Comparison of ENCODE assay signal across 1 cellular context in the genomic region with DNA sequence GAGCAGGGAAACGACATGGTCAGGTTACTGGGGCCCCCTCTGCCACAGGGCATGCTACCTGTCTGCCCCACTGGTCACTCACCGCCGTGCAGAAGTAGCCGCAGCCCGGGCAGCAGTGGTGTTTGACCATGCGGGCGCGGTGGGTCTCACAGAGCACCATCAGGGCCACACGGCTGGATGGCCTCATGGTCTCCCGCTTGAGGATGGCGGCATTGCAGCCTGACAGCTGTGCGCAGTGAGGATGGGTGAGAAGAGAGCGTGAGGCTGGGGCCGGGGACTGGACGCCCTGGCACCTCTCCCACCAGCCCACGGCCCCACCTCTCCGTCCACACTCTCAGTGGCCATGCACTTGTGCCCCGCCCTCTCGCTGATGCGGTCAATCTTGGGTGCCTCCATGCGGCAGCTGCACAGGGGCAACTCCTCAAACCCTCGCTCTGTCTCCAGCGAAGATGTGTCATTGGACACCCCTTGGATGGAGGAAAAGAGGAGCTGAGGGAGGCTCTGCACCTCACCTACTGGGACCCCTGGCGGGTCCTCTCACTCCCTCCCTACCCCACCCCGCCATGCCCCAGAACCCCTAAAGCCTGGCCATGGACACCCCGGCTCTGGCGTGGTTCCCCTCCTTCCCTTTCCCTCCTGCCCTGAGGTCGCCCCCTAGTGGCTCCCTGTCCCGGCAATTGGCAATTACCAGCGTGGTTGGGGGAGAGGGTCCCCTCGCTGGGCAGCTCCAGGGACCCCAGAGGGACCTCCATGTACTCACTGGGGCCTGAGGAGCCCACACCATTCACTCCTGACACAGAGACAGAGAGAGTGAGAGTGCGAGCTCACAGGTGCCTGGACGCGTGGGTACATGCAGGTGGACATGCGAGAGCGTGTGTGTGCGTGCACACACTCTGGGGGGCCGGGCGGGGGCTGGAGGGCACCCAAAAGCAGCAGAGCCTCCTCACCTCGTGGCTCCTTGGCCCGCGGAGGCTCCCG.
TF ChIP-seq lines count a peak whose summit lies in the region.

No MANE protein-coding gene starts in this region.

TF ChIP-seq in K562, 482 proteins besides CTCF, POLR2A, EP300 and RAD21 (continued from another document):
- TF ChIP-seq, protein P1, sequence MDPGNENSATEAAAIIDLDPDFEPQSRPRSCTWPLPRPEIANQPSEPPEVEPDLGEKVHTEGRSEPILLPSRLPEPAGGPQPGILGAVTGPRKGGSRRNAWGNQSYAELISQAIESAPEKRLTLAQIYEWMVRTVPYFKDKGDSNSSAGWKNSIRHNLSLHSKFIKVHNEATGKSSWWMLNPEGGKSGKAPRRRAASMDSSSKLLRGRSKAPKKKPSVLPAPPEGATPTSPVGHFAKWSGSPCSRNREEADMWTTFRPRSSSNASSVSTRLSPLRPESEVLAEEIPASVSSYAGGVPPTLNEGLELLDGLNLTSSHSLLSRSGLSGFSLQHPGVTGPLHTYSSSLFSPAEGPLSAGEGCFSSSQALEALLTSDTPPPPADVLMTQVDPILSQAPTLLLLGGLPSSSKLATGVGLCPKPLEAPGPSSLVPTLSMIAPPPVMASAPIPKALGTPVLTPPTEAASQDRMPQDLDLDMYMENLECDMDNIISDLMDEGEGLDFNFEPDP (CRISPR knock-in tag; IDR thresholded peaks at IDR 0.05), result no peak
- TF ChIP-seq SUPT5H (IDR thresholded peaks at IDR 0.05), result no peak
